Comparison of ENCODE assay signal across 8 cellular contexts in the genomic region with DNA sequence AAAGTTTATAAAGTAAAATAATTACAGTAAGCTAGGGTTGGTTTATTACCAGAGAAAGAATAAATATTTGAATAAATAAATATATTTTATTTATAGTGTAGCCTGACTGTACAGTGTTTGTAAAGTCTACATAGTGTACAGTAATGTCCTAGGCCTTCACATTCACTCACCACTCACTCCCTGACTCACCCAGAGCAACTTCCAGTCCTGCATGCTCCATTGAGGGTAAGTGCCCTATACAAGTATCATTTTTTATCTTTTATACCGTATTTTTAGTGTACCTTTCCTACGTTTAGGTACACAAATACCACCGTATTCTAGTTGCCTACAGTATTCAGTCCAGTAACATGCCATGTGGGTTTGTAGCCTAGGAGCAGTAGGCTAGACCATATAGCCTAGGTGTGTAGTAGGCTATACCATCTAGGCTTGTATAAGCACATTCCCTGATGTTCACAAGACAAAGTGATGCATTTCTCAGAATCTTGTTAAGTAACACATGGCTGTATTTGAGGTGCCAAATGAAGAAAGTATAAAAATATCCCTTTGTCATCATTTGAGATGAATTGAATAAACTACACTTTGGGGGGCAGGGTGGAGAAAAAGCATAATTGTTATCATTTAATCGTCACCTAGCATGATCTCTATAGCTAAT. TPM values are rescaled to one million over a fixed set of nuclear protein-coding genes. Genes with fewer than 3 reads are reported as not detected.
DNase-seq lines count a peak whose midpoint lies in the region; ATAC-seq and TF ChIP-seq lines count a peak whose summit lies in the region.

No MANE protein-coding gene starts in this region.

- no peak for TF ChIP-seq CTCF in OCI-LY7 (conservative IDR thresholded peaks at IDR 0.05; ENCODE audit: low read length)
- TF ChIP-seq CTCF in epithelial cell of esophagus (IDR thresholded peaks at IDR 0.05; ENCODE audit: insufficient read depth, low read depth, low read length, missing control alignments) = no peak
- no peak for TF ChIP-seq CTCF in ovary (IDR thresholded peaks at IDR 0.05)

- no peak for TF ChIP-seq EP300 in ovary (IDR thresholded peaks at IDR 0.05)

- H3K36me3 ChIP-seq in OCI-LY7 (ENCODE audit: insufficient read depth, low read length) (no peaks in the 10 kb centered on the region), ovary (no peaks in the 10 kb centered on the region)

- 49 to 57% (median 49%) methylated on average over 4 of the region's 4 CpGs for WGBS in ovary, 3 donors

- no peaks in the 10 kb centered on the region for H3K9me2 ChIP-seq in OCI-LY7 (ENCODE audit: insufficient read depth, low read length)

- H3K27me3 ChIP-seq in ovary = no peaks in the 10 kb centered on the region

- no peak for TF ChIP-seq POLR2A in ovary (IDR thresholded peaks at IDR 0.05)

- H3K4me1 ChIP-seq in OCI-LY7 (ENCODE audit: insufficient read depth, low read length, poor library complexity, severe bottlenecking) (no peaks in the 10 kb centered on the region), ovary (ENCODE audit: insufficient read depth) (no peaks in the 10 kb centered on the region)

- CTCF ChIA-PET in OCI-LY7 (lab: Charles Lee; ENCODE audit: unreplicated experiment) = interaction anchor here (1.0 kb wide), 1 partner anchor 85 kb away, joined by 3 read pairs; no protein-coding TSS in a partner anchor

- H3K4me3 ChIP-seq in OCI-LY7 (ENCODE audit: low read depth, low read length, poor library complexity, severe bottlenecking) (peak overlapping the region; percentile 47), epithelial cell of esophagus (ENCODE audit: low read length) (peak overlapping the region; percentile 43), ovary (peak overlapping the region; percentile 39)

- H3K9me3 ChIP-seq in OCI-LY7 (ENCODE audit: low read length) (no peaks in the 10 kb centered on the region), ovary (no peaks in the 10 kb centered on the region)

- no peaks in the 10 kb centered on the region for H4K20me1 ChIP-seq in OCI-LY7 (ENCODE audit: insufficient read depth, low read length)

- peak; percentile 63 for DNase-seq in ELR (ENCODE audit: low read depth)
- DNase-seq in OCI-LY7 (ENCODE audit: low spot score) = no peak
- peak; percentile 56 for DNase-seq in epithelial cell of esophagus (ENCODE audit: low read depth)
- DNase-seq in ovary = no peak
- DNase-seq in COLO829 (ENCODE audit: low spot score) = no peak

- H3K79me2 ChIP-seq in OCI-LY7 (ENCODE audit: insufficient read depth, low read depth, low read length) = no peaks in the 10 kb centered on the region

- no peak overlapping the region for H3K27ac ChIP-seq in OCI-LY7 (ENCODE audit: low read depth, low read length, poor library complexity, severe bottlenecking)
- no peak overlapping the region for H3K27ac ChIP-seq in ovary

- intact Hi-C loops in OCI-LY7 (cut with micrococcal nuclease; ENCODE audit: unreplicated experiment) (loop anchor here (1.0 to 5.0 kb wide), 4 partner anchors 85 to 738 kb away; no protein-coding TSS in a partner anchor), ovary (cut with DNase I) (loop anchor here (5.0 to 10.0 kb wide), 6 partner anchors 80 to 730 kb away; no protein-coding TSS in a partner anchor)

- H3K4me2 ChIP-seq in OCI-LY7 (ENCODE audit: low read length) = peak overlapping the region; percentile 75

- BruUV-seq in OCI-LY7 (replicated peaks; lab: Mats Ljungman, UMichigan) = no TSS peak

- H2AFZ ChIP-seq in OCI-LY7 (ENCODE audit: low read length) = peak overlapping the region; percentile 91

- POLR2A ChIA-PET in OCI-LY7 (lab: Charles Lee) = interaction anchor here (0.5 to 1.1 kb wide), 7 partner anchors 10 to 1013 kb away, joined by 3 to 4 read pairs (median 3); partner anchors contain the start of gene KLHL8

- ATAC-seq in HG03565 (IDR thresholded peaks at IDR 0.05; ENCODE audit: unreplicated experiment) (no peak), GM18868 (IDR thresholded peaks at IDR 0.05; ENCODE audit: unreplicated experiment) (no peak), GM18502 (IDR thresholded peaks at IDR 0.05; ENCODE audit: poor library complexity, unreplicated experiment) (no peak)

RNA-seq across cellular contexts. Expression of gene KLHL8, which starts 14.7 kb away (rescaled TPM):
- 9.0 and 12.6 TPM in 2 replicates for total RNA-seq in OCI-LY7 (2014; rRNA removed; shearing (Covaris generic))
- total RNA-seq in OCI-LY7 (2022) (20.3 and 23.4 TPM in 2 replicates), ovary (10 to 100 TPM in 6 of 7 donors, 1 to 10 TPM in 1; 9.4 to 13.1 (median 11.6) TPM)
- 1 to 10 TPM; 4.1 to 7.2 TPM for polyA plus RNA-seq in ovary

Comparison
In these comparisons a context has a peak if more than half of its experiments do, and no peak if none do; other contexts are left out.
1. DNase-seq: peak in ELR (single experiment) and epithelial cell of esophagus (single experiment); none in OCI-LY7 (single experiment), ovary (0 of 5) and COLO829 (single experiment).
2. Peak in every context shown above with its lines, with median percentiles within 50 percentile points of each other: H3K4me3 ChIP-seq.